Comparison of ENCODE assay signal across 1 cellular context in genomic region chr1:155242805-155243358, GRCh38.
TF ChIP-seq lines count a peak whose summit lies in the region.

No MANE protein-coding gene starts in this region.

TF ChIP-seq in HEK293, 187 proteins besides CTCF, POLR2A, EP300 and RAD21 (continued from another document):
- TF ChIP-seq TSHZ1 (tag by site-specific recombination; IDR thresholded peaks at IDR 0.05; ENCODE audit: borderline replicate concordance) (0 out of 2 replicates have a peak, but pooled peaks have one; percentile 8), ZNF221 (tag by site-specific recombination; IDR thresholded peaks at IDR 0.05; ENCODE audit: borderline replicate concordance) (no peak), ZNF266 (tag by site-specific recombination; IDR thresholded peaks at IDR 0.05; ENCODE audit: low read depth) (no peak), ZNF202 (tag by site-specific recombination; IDR thresholded peaks at IDR 0.05; ENCODE audit: borderline replicate concordance) (no peak), ZNF837 (tag by site-specific recombination; IDR thresholded peaks at IDR 0.05) (no peak), INSM2 (tag by site-specific recombination; IDR thresholded peaks at IDR 0.05) (no peak), ZNF350 (tag by site-specific recombination; IDR thresholded peaks at IDR 0.05) (no peak), ZNF26 (tag by site-specific recombination; IDR thresholded peaks at IDR 0.05) (no peak), ZNF514 (tag by site-specific recombination; IDR thresholded peaks at IDR 0.05) (no peak), ZNF23 (tag by site-specific recombination; IDR thresholded peaks at IDR 0.05; ENCODE audit: borderline replicate concordance) (no peak), HOXA7 (CRISPR knock-in tag; IDR thresholded peaks at IDR 0.05; ENCODE audit: borderline replicate concordance) (no peak), PBX3 (CRISPR knock-in tag; IDR thresholded peaks at IDR 0.05) (no peak), ZNF654 (tag by site-specific recombination; IDR thresholded peaks at IDR 0.05; ENCODE audit: low read depth) (no peak), ZNF549 (tag by site-specific recombination; IDR thresholded peaks at IDR 0.05) (no peak)
